Comparison of ENCODE assay signal across 22 cellular contexts in the genomic region with DNA sequence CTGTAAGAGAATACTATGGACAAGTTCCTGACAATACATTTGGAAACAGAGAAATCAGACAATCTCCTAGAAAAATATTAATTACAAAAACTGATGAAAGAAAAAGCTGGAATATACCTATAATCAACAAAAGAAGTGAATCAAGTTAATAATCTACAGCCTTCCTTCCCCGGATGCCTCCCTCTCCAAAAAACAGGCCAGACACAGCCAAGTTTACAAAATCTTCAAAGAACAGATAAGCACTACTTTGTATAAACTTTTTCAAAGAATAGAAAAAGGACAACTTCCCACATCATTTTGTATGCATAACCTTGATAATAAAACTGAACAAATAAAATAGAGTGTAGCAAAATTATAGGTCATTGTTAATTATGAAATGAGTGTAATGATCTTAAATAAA.
"Had no signal": no experiment of that assay in that cellular context is flagged by ENCODE, and none has a peak within 500 bp of the region (broad histone marks: within the 10 kb centered on the region; RNA-seq: fewer than 3 reads in every experiment).

No MANE protein-coding gene starts in this region.

- H3K9me3 ChIP-seq: MG63, Peyer's patch, SJSA1 had no signal

- H3K4me3 ChIP-seq: MG63, Peyer's patch, SJSA1 had no signal

- H3K9me3 Mint-ChIP-seq: activated B cell treated with CpG ODN at 0.5 μM for 24 hours; activated CD4-positive, alpha-beta T cell treated with anti-CD3 and anti-CD28 coated beads, Interleukin-2, amount 10 ng/mL, durations not matched to agents 24 days and 14 days; activated CD8-positive, alpha-beta T cell treated with anti-CD3 and anti-CD28 coated beads for 36 hours; activated naive CD4-positive, alpha-beta T cell treated with anti-CD3 and anti-CD28 coated beads, Interleukin-2, amount 10 ng/mL, durations not matched to agents 7 days and 5 days; activated naive CD8-positive, alpha-beta T cell treated with anti-CD3 and anti-CD28 coated beads for 36 hours; activated T-cell treated with anti-CD3 and anti-CD28 coated beads, Interleukin-2, amount 50 U/mL, for 72 hours; activated T-helper 2 cell treated with anti-CD3 and anti-CD28 coated beads, Interferon-gamma antibody, Interleukin-2, Interleukin-4, amounts not matched to agents 10 μg/mL and 5 μg/mL and 100 μg/mL, durations not matched to agents 14 hours and 24 hours and 36 hours; T-helper 1 cell treated with Interleukin-12 subunit alpha and Interleukin-12 subunit beta and Interleukin-4 antibody, amounts not matched to agents 30 μg/mL and 1 μg/mL, for 36 hours had no signal

- H3K36me3 Mint-ChIP-seq: activated naive CD4-positive, alpha-beta T cell treated with anti-CD3 and anti-CD28 coated beads, Interleukin-2, amount 10 ng/mL, durations not matched to agents 7 days and 5 days; activated naive CD8-positive, alpha-beta T cell treated with anti-CD3 and anti-CD28 coated beads for 36 hours had no signal

- H3K27me3 Mint-ChIP-seq: activated B cell treated with CpG ODN at 0.5 μM for 24 hours had no signal

- H3K27ac ChIP-seq: Peyer's patch, SJSA1 had no signal

- H3K36me3 ChIP-seq: MG63, Peyer's patch, SJSA1 had no signal

- H3K4me3 Mint-ChIP-seq: activated B cell treated with CpG ODN at 0.5 μM for 24 hours; activated CD4-positive, alpha-beta T cell treated with anti-CD3 and anti-CD28 coated beads, Interleukin-2, amount 10 ng/mL, durations not matched to agents 24 days and 14 days; activated CD8-positive, alpha-beta T cell treated with anti-CD3 and anti-CD28 coated beads for 36 hours; activated naive CD4-positive, alpha-beta T cell treated with anti-CD3 and anti-CD28 coated beads, Interleukin-2, amount 10 ng/mL, durations not matched to agents 7 days and 5 days; activated naive CD8-positive, alpha-beta T cell treated with anti-CD3 and anti-CD28 coated beads for 36 hours; activated T-cell treated with anti-CD3 and anti-CD28 coated beads, Interleukin-2, amount 50 U/mL, for 72 hours; T-helper 1 cell treated with Interleukin-12 subunit alpha and Interleukin-12 subunit beta and Interleukin-4 antibody, amounts not matched to agents 30 μg/mL and 1 μg/mL, for 36 hours had no signal

- H3K4me1 Mint-ChIP-seq: activated B cell treated with CpG ODN at 0.5 μM for 24 hours; activated CD4-positive, alpha-beta T cell treated with anti-CD3 and anti-CD28 coated beads, Interleukin-2, amount 10 ng/mL, durations not matched to agents 24 days and 14 days; activated naive CD4-positive, alpha-beta T cell treated with anti-CD3 and anti-CD28 coated beads, Interleukin-2, amount 10 ng/mL, durations not matched to agents 7 days and 5 days; activated naive CD8-positive, alpha-beta T cell treated with anti-CD3 and anti-CD28 coated beads for 36 hours had no signal

- H3K4me1 ChIP-seq: Peyer's patch had no signal

- H3K27ac Mint-ChIP-seq: activated B cell treated with CpG ODN at 0.5 μM for 24 hours; activated CD4-positive, alpha-beta T cell treated with anti-CD3 and anti-CD28 coated beads, Interleukin-2, amount 10 ng/mL, durations not matched to agents 24 days and 14 days; activated CD8-positive, alpha-beta T cell treated with anti-CD3 and anti-CD28 coated beads for 36 hours; activated naive CD4-positive, alpha-beta T cell treated with anti-CD3 and anti-CD28 coated beads, Interleukin-2, amount 10 ng/mL, durations not matched to agents 7 days and 5 days; activated naive CD8-positive, alpha-beta T cell treated with anti-CD3 and anti-CD28 coated beads for 36 hours; activated T-cell treated with anti-CD3 and anti-CD28 coated beads, Interleukin-2, amount 50 U/mL, for 72 hours; activated T-helper 2 cell treated with anti-CD3 and anti-CD28 coated beads, Interferon-gamma antibody, Interleukin-2, Interleukin-4, amounts not matched to agents 10 μg/mL and 5 μg/mL and 100 μg/mL, durations not matched to agents 14 hours and 24 hours and 36 hours; T-helper 1 cell treated with Interleukin-12 subunit alpha and Interleukin-12 subunit beta and Interleukin-4 antibody, amounts not matched to agents 30 μg/mL and 1 μg/mL, for 36 hours had no signal

- H3K27me3 ChIP-seq: MG63, Peyer's patch, SJSA1 had no signal

- DNase-seq: activated B cell treated with CpG ODN at 0.5 μM for 24 hours; activated CD4-positive, alpha-beta T cell treated with anti-CD3 and anti-CD28 coated beads for 1 hour; activated CD4-positive, alpha-beta T cell treated with anti-CD3 and anti-CD28 coated beads, Interleukin-2, amount 10 ng/mL, durations not matched to agents 24 days and 14 days; activated CD8-positive, alpha-beta memory T cell treated with anti-CD3 and anti-CD28 coated beads, Interleukin-2, amount 50 U/mL, for 4 hours; activated CD8-positive, alpha-beta T cell treated with anti-CD3 and anti-CD28 coated beads for 36 hours; activated gamma-delta T cell treated with Interleukin-2 at 50 U/mL for 16 hours; activated naive CD4-positive, alpha-beta T cell treated with anti-CD3 and anti-CD28 coated beads, Interleukin-2, amount 10 ng/mL, durations not matched to agents 7 days and 5 days; activated naive CD8-positive, alpha-beta T cell treated with anti-CD3 and anti-CD28 coated beads for 36 hours; activated T-cell treated with anti-CD3 and anti-CD28 coated beads, Interleukin-2, amount 50 U/mL, for 72 hours; MG63; NCI-H1105; NCI-H1436; NCI-H1694 treated with DMSO at 0.1 percent for 48 hours; NCI-H2029 treated with DMSO at 0.1 percent for 48 hours; NCI-H524; Peyer's patch; SHP77; SW 1271 had no signal

- ATAC-seq: activated CD8-positive, alpha-beta T cell treated with anti-CD3 and anti-CD28 coated beads for 36 hours; activated T-cell treated with anti-CD3 and anti-CD28 coated beads, Interleukin-2, amount 50 U/mL, for 72 hours; SK-N-SH treated with all-trans-retinoic acid at 6 μM for 48 hours had no signal
